ENCODE assay signal across 8 cellular contexts in genomic region chr3:87333393-87333892, GRCh38. TPM values are rescaled to one million over a fixed set of nuclear protein-coding genes. Genes with fewer than 3 reads are reported as not detected.
DNase-seq lines count a peak whose midpoint lies in the region; ATAC-seq and TF ChIP-seq lines count a peak whose summit lies in the region.

No MANE protein-coding gene starts in this region.

- H3K9ac ChIP-seq in PC-3 (ENCODE audit: low read length): peak overlapping the region; percentile 85

- no peaks in the 10 kb centered on the region for H3K9me3 ChIP-seq in AG04450 (ENCODE audit: control insufficient read depth, insufficient read depth, low read length)
- H3K9me3 ChIP-seq in PC-3 (ENCODE audit: low read length): no peaks in the 10 kb centered on the region

- intact Hi-C loops in PC-3 (cut with micrococcal nuclease): loop anchor here (1.0 to 5.0 kb wide), 7 partner anchors 15 to 341 kb away; partner anchors contain the start of genes CHMP2B and VGLL3

- no peaks in the 10 kb centered on the region for H3K79me2 ChIP-seq in PC-3 (ENCODE audit: low read length)

- H3K4me2 ChIP-seq in PC-3 (ENCODE audit: low read length): peak overlapping the region; percentile 79

- H3K4me3 ChIP-seq in AG04450 (ENCODE audit: low read depth, low read length) (no peak overlapping the region), PC-3 (ENCODE audit: low read length) (peak overlapping the region; percentile 38; the same call in 1 of the 2 replicates), fibroblast of pulmonary artery (replicated peaks; ENCODE audit: low read depth, low read length) (no peak overlapping the region)

- DNase-seq in AG04450 (ENCODE audit: low read depth, low spot score) (peak; percentile 41), PC-3 (peak; percentile 99), fibroblast of pulmonary artery (ENCODE audit: low read depth) (peak; percentile 91), DMS114 treated with DMSO at 0.1 percent for 48 hours (lab: John Stamatoyannopoulos, UW; ENCODE audit: unreplicated experiment) (no peak)
- DNase-seq in effector CD4-positive, alpha-beta T cell: no peak
- DNase-seq in activated CD8-positive, alpha-beta memory T cell treated with anti-CD3 and anti-CD28 coated beads, Interleukin-2, amount 50 U/mL, for 48 hours: no peak

- peak overlapping the region; percentile 46 for H2AFZ ChIP-seq in PC-3 (ENCODE audit: low read length)

- CTCF ChIA-PET in AG04450 (lab: Charles Lee): interaction anchor here (0.7 to 7.5 kb wide), 6 partner anchors 18 to 847 kb away, joined by 3 to 89 read pairs (median 6); no protein-coding TSS in a partner anchor
- CTCF ChIA-PET in PC-3 (lab: Charles Lee): interaction anchor here (1.2 kb wide), 1 partner anchor 165 kb away, joined by 3 read pairs; no protein-coding TSS in a partner anchor

- BruUV-seq in PC-3 (replicated peaks; lab: Mats Ljungman, UMichigan): no TSS peak

- no peak overlapping the region for H3K27ac ChIP-seq in AG04450 (ENCODE audit: low read depth, low read length)
- H3K27ac ChIP-seq in PC-3 (ENCODE audit: low read length): peak overlapping the region; percentile 98

- ATAC-seq in GM21381 (IDR thresholded peaks at IDR 0.05; ENCODE audit: unreplicated experiment) (peak; percentile 67), PC-3 (peak; percentile 91), GM18502 (IDR thresholded peaks at IDR 0.05; ENCODE audit: poor library complexity, unreplicated experiment) (no peak)

- H3K9me2 ChIP-seq in PC-3 (replicated peaks; ENCODE audit: low read length): no peaks in the 10 kb centered on the region

- no peaks in the 10 kb centered on the region for H4K20me1 ChIP-seq in PC-3 (ENCODE audit: low read length)

- H3K36me3 ChIP-seq in PC-3 (ENCODE audit: low read depth, low read length): no peaks in the 10 kb centered on the region

- peaks cover 43% of the 10 kb centered on the region for H3K4me1 ChIP-seq in PC-3 (ENCODE audit: insufficient read depth, low read length)

- POLR2A ChIA-PET in AG04450 (lab: Yijun Ruan, JAX) (no interaction called here), PC-3 (lab: Charles Lee; ENCODE audit: unreplicated experiment) (interaction anchor here (0.7 kb wide), 1 partner anchor 362 kb away, joined by 3 read pairs; no protein-coding TSS in a partner anchor)

- peaks cover 11% of the 10 kb centered on the region for H3F3A ChIP-seq in PC-3 (ENCODE audit: low read length, unreplicated experiment)

- H3K27me3 ChIP-seq in AG04450 (ENCODE audit: control insufficient read depth, insufficient read depth, low read length) (no peaks in the 10 kb centered on the region), PC-3 (ENCODE audit: low read length) (no peaks in the 10 kb centered on the region)

- no peak for TF ChIP-seq CTCF in AG04450 (IDR thresholded peaks at IDR 0.05; ENCODE audit: low read depth, low read length)
- no peak for TF ChIP-seq CTCF in PC-3 (conservative IDR thresholded peaks at IDR 0.05; ENCODE audit: low read depth, low read length)
- no peak for TF ChIP-seq CTCF in fibroblast of pulmonary artery (IDR thresholded peaks at IDR 0.05; ENCODE audit: low read length, missing control alignments)

RNA-seq across cellular contexts. Expression of gene POU1F1, which starts 57.1 kb away (rescaled TPM):
- not detected in 2 replicates for polyA plus RNA-seq in AG04450 (2011; rRNA removed)
- not detected in 2 replicates for polyA minus RNA-seq in AG04450 (2011; rRNA and poly(A)+ RNA removed)
- not detected in 2 replicates for total RNA-seq in PC-3 (2014; rRNA removed)

Comparison
In these comparisons a context has a peak if more than half of its experiments do, and no peak if none do; other contexts are left out.
1. DNase-seq: peak in AG04450 (single experiment), PC-3 (single experiment) and fibroblast of pulmonary artery (single experiment); none in effector CD4-positive, alpha-beta T cell (single experiment), activated CD8-positive, alpha-beta memory T cell treated with anti-CD3 and anti-CD28 coated beads, Interleukin-2, amount 50 U/mL, for 48 hours (single experiment) and DMS114 treated with DMSO at 0.1 percent for 48 hours (single experiment).